Comparison of ENCODE assay signal across 8 cellular contexts in the genomic region with DNA sequence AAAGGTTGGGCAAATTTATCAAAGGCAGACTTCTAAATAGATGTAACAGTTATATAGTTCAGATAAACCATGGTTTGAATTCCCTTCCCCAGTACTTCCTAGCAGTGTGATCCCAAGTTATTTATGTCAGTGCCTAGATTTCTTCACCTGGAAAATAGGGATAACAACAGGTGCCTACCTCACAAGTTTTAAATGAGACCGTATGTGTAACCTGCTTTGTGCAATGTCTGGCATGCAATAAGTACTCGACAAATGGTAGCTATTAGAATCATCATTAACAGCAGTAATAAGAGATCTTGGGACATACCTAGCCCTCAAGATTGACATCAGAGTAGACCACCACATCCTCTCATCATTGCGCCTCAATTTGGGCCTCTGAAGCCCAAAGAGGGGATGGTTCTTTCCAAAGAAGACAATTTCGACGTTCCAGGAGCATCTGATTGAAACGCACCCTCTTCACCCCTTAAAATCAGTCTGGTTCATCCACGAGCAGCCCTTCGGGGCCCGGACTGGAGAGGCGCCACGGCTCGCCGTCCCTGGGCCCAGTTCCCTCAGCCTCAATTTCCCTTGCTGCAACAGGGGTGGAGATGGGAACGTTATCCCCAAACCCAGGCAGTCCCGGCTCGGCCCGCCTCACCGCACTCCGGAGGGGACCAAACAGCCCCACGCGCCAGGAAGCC. TPM values are rescaled to one million over a fixed set of nuclear protein-coding genes. Genes with fewer than 3 reads are reported as not detected.
DNase-seq lines count a peak whose midpoint lies in the region; ATAC-seq and TF ChIP-seq lines count a peak whose summit lies in the region.

No MANE protein-coding gene starts in this region.

- no peak for TF ChIP-seq CTCF in left ventricle myocardium inferior (IDR thresholded peaks at IDR 0.05; ENCODE audit: borderline replicate concordance)

- no peaks in the 10 kb centered on the region for H3K9me3 Mint-ChIP-seq in activated T-helper 1 cell treated with anti-CD3 and anti-CD28 coated beads, Interleukin-12 subunit alpha, Interleukin-12 subunit beta, Interleukin-2, Interleukin-4 antibody, amounts not matched to agents 30 ng/mL and 10 ng/mL and 1 ng/mL, durations not matched to agents 14 hours and 24 hours and 36 hours
- no peaks in the 10 kb centered on the region for H3K9me3 Mint-ChIP-seq in stimulated activated naive CD8-positive, alpha-beta T cell treated with anti-CD3 and anti-CD28 coated beads, Interleukin-15, amount 100 ng/mL, for 72 hours

- peak overlapping the region; percentile 83 for H3K9ac ChIP-seq in iPS-15b (ENCODE audit: low read depth, low read length)

- H3K27ac Mint-ChIP-seq in activated T-helper 1 cell treated with anti-CD3 and anti-CD28 coated beads, Interleukin-12 subunit alpha, Interleukin-12 subunit beta, Interleukin-2, Interleukin-4 antibody, amounts not matched to agents 30 ng/mL and 10 ng/mL and 1 ng/mL, durations not matched to agents 14 hours and 24 hours and 36 hours = peak overlapping the region; percentile 98
- peak overlapping the region; percentile 97 to 100 for H3K27ac Mint-ChIP-seq in stimulated activated naive CD8-positive, alpha-beta T cell treated with anti-CD3 and anti-CD28 coated beads, Interleukin-15, amount 100 ng/mL, for 72 hours

- H3K27ac ChIP-seq in left ventricle myocardium inferior (replicated peaks) = peak overlapping the region; percentile 97

- peak overlapping the region; percentile 99 for H3K4me3 Mint-ChIP-seq in activated T-helper 1 cell treated with anti-CD3 and anti-CD28 coated beads, Interleukin-12 subunit alpha, Interleukin-12 subunit beta, Interleukin-2, Interleukin-4 antibody, amounts not matched to agents 30 ng/mL and 10 ng/mL and 1 ng/mL, durations not matched to agents 14 hours and 24 hours and 36 hours
- H3K4me3 Mint-ChIP-seq in stimulated activated naive CD8-positive, alpha-beta T cell treated with anti-CD3 and anti-CD28 coated beads, Interleukin-15, amount 100 ng/mL, for 72 hours = peak overlapping the region; percentile 90 to 96

- intact Hi-C loops in left ventricle myocardium inferior (cut with micrococcal nuclease) = loop anchor here (5.0 kb wide), 1 partner anchor 81 kb away; the partner anchor contains the start of gene DUSP14
- intact Hi-C loops in Right ventricle myocardium superior (cut with DNase I) = no loop called here
- intact Hi-C loops in activated T-helper 1 cell treated with anti-CD3 and anti-CD28 coated beads, Interleukin-12 subunit alpha, Interleukin-12 subunit beta, Interleukin-2, Interleukin-4 antibody, amounts not matched to agents 30 ng/mL and 10 ng/mL and 1 ng/mL, durations not matched to agents 14 hours and 24 hours and 36 hours (cut with micrococcal nuclease) = loop anchor here (1.0 to 5.0 kb wide), 3 partner anchors 47 to 457 kb away; partner anchors contain the start of genes AATF and SYNRG
- intact Hi-C loops in posterior vena cava (cut with DNase I) = no loop called here

- H3K27me3 Mint-ChIP-seq in activated T-helper 1 cell treated with anti-CD3 and anti-CD28 coated beads, Interleukin-12 subunit alpha, Interleukin-12 subunit beta, Interleukin-2, Interleukin-4 antibody, amounts not matched to agents 30 ng/mL and 10 ng/mL and 1 ng/mL, durations not matched to agents 14 hours and 24 hours and 36 hours (ENCODE audit: insufficient read depth) = no peaks in the 10 kb centered on the region
- H3K27me3 Mint-ChIP-seq in stimulated activated naive CD8-positive, alpha-beta T cell treated with anti-CD3 and anti-CD28 coated beads, Interleukin-15, amount 100 ng/mL, for 72 hours = no peaks in the 10 kb centered on the region

- peaks cover 31% of the 10 kb centered on the region for H3K4me1 ChIP-seq in left ventricle myocardium inferior
- H3K4me1 ChIP-seq in iPS-15b (ENCODE audit: control insufficient read depth, insufficient read depth, low read length) = peaks cover 4% of the 10 kb centered on the region

- no peaks in the 10 kb centered on the region for H3K27me3 ChIP-seq in left ventricle myocardium inferior (ENCODE audit: low read depth)
- H3K27me3 ChIP-seq in iPS-15b (ENCODE audit: control insufficient read depth, insufficient read depth, low read length) = no peaks in the 10 kb centered on the region

- H3K36me3 ChIP-seq in left ventricle myocardium inferior (peaks cover 2% of the 10 kb centered on the region), iPS-15b (ENCODE audit: control insufficient read depth, insufficient read depth, low read length) (no peaks in the 10 kb centered on the region)

- H3K4me3 ChIP-seq in left ventricle myocardium inferior (peak overlapping the region; percentile 80), iPS-15b (ENCODE audit: low read depth, low read length) (peak overlapping the region; percentile 89)

- DNase-seq in left ventricle myocardium inferior (no peak), Right ventricle myocardium superior (no peak), posterior vena cava (ENCODE audit: low spot score) (no peak), NCI-H446 treated with DMSO at 0.1 percent for 48 hours (lab: John Stamatoyannopoulos, UW) (no peak)
- DNase-seq in activated T-helper 1 cell treated with anti-CD3 and anti-CD28 coated beads, Interleukin-12 subunit alpha, Interleukin-12 subunit beta, Interleukin-2, Interleukin-4 antibody, amounts not matched to agents 30 ng/mL and 10 ng/mL and 1 ng/mL, durations not matched to agents 14 hours and 24 hours and 36 hours (ENCODE audit: low spot score) = no peak
- no peak for DNase-seq in stimulated activated naive CD8-positive, alpha-beta T cell treated with anti-CD3 and anti-CD28 coated beads, Interleukin-15, amount 100 ng/mL, for 72 hours

- H3K9me3 ChIP-seq in left ventricle myocardium inferior (replicated peaks) (no peaks in the 10 kb centered on the region), iPS-15b (ENCODE audit: control insufficient read depth, insufficient read depth, low read length) (no peaks in the 10 kb centered on the region)

- ATAC-seq in Right ventricle myocardium superior (ENCODE audit: poor library complexity) (no peak), HG03378 (IDR thresholded peaks at IDR 0.05; ENCODE audit: unreplicated experiment) (peak; percentile 26)
- peak; percentile 13 for ATAC-seq in stimulated activated naive CD8-positive, alpha-beta T cell treated with anti-CD3 and anti-CD28 coated beads, Interleukin-15, amount 100 ng/mL, for 72 hours

- peaks cover 29% of the 10 kb centered on the region for H3K36me3 Mint-ChIP-seq in activated T-helper 1 cell treated with anti-CD3 and anti-CD28 coated beads, Interleukin-12 subunit alpha, Interleukin-12 subunit beta, Interleukin-2, Interleukin-4 antibody, amounts not matched to agents 30 ng/mL and 10 ng/mL and 1 ng/mL, durations not matched to agents 14 hours and 24 hours and 36 hours (ENCODE audit: low read depth)

- H3K4me1 Mint-ChIP-seq in activated T-helper 1 cell treated with anti-CD3 and anti-CD28 coated beads, Interleukin-12 subunit alpha, Interleukin-12 subunit beta, Interleukin-2, Interleukin-4 antibody, amounts not matched to agents 30 ng/mL and 10 ng/mL and 1 ng/mL, durations not matched to agents 14 hours and 24 hours and 36 hours (ENCODE audit: low read depth) = peaks cover 49% of the 10 kb centered on the region
- H3K4me1 Mint-ChIP-seq in stimulated activated naive CD8-positive, alpha-beta T cell treated with anti-CD3 and anti-CD28 coated beads, Interleukin-15, amount 100 ng/mL, for 72 hours = peaks cover 62% of the 10 kb centered on the region

RNA-seq across cellular contexts. Expression of gene ACACA, which starts 0.5 kb away (rescaled TPM):
- total RNA-seq in left ventricle myocardium inferior = 16.2 TPM
- total RNA-seq in Right ventricle myocardium superior = 15.4 TPM
- 110 and 122 TPM in 2 replicates for total RNA-seq in activated T-helper 1 cell treated with anti-CD3 and anti-CD28 coated beads, Interleukin-12 subunit alpha, Interleukin-12 subunit beta, Interleukin-2, Interleukin-4 antibody, amounts not matched to agents 30 ng/mL and 10 ng/mL and 1 ng/mL, durations not matched to agents 14 hours and 24 hours and 36 hours
- total RNA-seq in posterior vena cava = 10 to 100 TPM; 37.3 to 39.1 TPM

RNA-seq across cellular contexts. Expression of gene TADA2A, which starts 0.6 kb away (rescaled TPM):
- total RNA-seq in left ventricle myocardium inferior (11.9 TPM), Right ventricle myocardium superior (12.4 TPM), posterior vena cava (10 to 100 TPM; 20.2 to 26.8 TPM)
- 39.7 and 41.9 TPM in 2 replicates for total RNA-seq in activated T-helper 1 cell treated with anti-CD3 and anti-CD28 coated beads, Interleukin-12 subunit alpha, Interleukin-12 subunit beta, Interleukin-2, Interleukin-4 antibody, amounts not matched to agents 30 ng/mL and 10 ng/mL and 1 ng/mL, durations not matched to agents 14 hours and 24 hours and 36 hours

RNA-seq across cellular contexts. Expression of gene C17orf78, which starts 30.3 kb away (rescaled TPM):
- total RNA-seq in left ventricle myocardium inferior (not detected), Right ventricle myocardium superior (not detected), posterior vena cava (not detected)
- total RNA-seq in activated T-helper 1 cell treated with anti-CD3 and anti-CD28 coated beads, Interleukin-12 subunit alpha, Interleukin-12 subunit beta, Interleukin-2, Interleukin-4 antibody, amounts not matched to agents 30 ng/mL and 10 ng/mL and 1 ng/mL, durations not matched to agents 14 hours and 24 hours and 36 hours = not detected in 2 replicates

Comparison
In these comparisons a context has a peak if more than half of its experiments do, and no peak if none do; other contexts are left out.
1. intact Hi-C loops: an anchor here in left ventricle myocardium inferior (5.0 kb wide) and activated T-helper 1 cell treated with anti-CD3 and anti-CD28 coated beads, Interleukin-12 subunit alpha, Interleukin-12 subunit beta, Interleukin-2, Interleukin-4 antibody, amounts not matched to agents 30 ng/mL and 10 ng/mL and 1 ng/mL, durations not matched to agents 14 hours and 24 hours and 36 hours (1.0 to 5.0 kb wide); none called in Right ventricle myocardium superior and posterior vena cava.